In the genomic region with DNA sequence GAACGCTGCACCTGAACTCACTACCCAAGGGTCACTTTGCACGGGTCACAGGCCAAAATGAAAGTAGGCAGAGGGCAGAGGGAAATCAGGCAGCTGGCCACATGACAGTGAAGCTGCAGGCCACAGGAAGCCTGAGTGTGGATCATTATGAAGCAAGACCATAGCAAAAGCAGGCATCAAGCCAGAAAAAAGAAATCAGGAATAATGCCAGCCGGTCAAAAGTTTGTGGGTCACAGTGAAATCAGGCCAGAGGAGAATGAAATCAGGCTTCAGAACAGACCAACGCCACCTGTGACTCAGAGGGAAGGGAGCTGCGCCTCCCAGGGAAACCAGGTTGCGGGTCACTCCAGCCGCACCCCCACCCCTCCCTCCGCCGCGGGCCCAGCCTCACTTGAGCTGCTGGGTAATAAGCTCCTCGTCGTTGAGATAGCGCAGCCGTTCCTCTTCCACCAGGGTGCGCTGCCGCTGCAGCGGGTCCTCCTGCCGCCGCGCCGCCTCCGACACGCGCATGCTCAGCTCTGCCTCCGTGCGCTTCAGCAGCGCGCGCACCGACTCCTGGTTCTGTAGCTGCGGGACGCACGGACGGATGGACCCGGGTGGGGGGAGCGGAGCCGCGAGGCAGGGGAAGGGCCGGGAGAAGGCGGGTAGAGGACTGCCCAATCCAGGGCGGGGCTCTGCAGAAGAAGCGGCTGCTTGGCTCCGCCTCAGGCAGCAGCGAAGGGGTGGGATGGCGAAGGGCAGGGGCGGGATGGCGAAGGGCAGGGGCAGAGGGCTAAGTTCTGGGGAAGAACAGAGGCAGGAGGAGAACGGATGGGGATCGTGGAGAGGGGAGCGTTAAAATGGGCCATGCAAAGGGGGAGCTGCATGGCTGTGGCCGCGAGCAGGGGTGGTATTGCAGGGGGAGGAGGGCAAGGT, we compare ENCODE assay signal across 1 cellular context.
TF ChIP-seq lines count a peak whose summit lies in the region.

No MANE protein-coding gene starts in this region.

TF ChIP-seq in HepG2, 621 proteins besides CTCF, POLR2A, EP300 and RAD21 (continued from another document and continues in another):
- TF ChIP-seq, protein P1, sequence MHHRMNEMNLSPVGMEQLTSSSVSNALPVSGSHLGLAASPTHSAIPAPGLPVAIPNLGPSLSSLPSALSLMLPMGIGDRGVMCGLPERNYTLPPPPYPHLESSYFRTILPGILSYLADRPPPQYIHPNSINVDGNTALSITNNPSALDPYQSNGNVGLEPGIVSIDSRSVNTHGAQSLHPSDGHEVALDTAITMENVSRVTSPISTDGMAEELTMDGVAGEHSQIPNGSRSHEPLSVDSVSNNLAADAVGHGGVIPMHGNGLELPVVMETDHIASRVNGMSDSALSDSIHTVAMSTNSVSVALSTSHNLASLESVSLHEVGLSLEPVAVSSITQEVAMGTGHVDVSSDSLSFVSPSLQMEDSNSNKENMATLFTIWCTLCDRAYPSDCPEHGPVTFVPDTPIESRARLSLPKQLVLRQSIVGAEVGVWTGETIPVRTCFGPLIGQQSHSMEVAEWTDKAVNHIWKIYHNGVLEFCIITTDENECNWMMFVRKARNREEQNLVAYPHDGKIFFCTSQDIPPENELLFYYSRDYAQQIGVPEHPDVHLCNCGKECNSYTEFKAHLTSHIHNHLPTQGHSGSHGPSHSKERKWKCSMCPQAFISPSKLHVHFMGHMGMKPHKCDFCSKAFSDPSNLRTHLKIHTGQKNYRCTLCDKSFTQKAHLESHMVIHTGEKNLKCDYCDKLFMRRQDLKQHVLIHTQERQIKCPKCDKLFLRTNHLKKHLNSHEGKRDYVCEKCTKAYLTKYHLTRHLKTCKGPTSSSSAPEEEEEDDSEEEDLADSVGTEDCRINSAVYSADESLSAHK (CRISPR knock-in tag; IDR thresholded peaks at IDR 0.05; ENCODE audit: borderline replicate concordance), result no peak
- no peak for TF ChIP-seq ZNF367 (CRISPR knock-in tag; IDR thresholded peaks at IDR 0.05; ENCODE audit: borderline replicate concordance)
- TF ChIP-seq DPF2 (CRISPR knock-in tag; IDR thresholded peaks at IDR 0.05; ENCODE audit: borderline replicate concordance, low read depth), result no peak
- TF ChIP-seq FOXO1 (CRISPR knock-in tag; IDR thresholded peaks at IDR 0.05), result peak; percentile 68; the same call in 1 of the 2 replicates
- TF ChIP-seq, protein P2, sequence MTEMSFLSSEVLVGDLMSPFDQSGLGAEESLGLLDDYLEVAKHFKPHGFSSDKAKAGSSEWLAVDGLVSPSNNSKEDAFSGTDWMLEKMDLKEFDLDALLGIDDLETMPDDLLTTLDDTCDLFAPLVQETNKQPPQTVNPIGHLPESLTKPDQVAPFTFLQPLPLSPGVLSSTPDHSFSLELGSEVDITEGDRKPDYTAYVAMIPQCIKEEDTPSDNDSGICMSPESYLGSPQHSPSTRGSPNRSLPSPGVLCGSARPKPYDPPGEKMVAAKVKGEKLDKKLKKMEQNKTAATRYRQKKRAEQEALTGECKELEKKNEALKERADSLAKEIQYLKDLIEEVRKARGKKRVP (CRISPR knock-in tag; IDR thresholded peaks at IDR 0.05), result peak in 1 of 2 experiments; percentile 23; a peak in 1 of 4 replicates
- TF ChIP-seq ZNF737 (CRISPR knock-in tag; IDR thresholded peaks at IDR 0.05; ENCODE audit: borderline replicate concordance), result no peak
- TF ChIP-seq ZNF30 (CRISPR knock-in tag; IDR thresholded peaks at IDR 0.05), result no peak
- TF ChIP-seq NONO (IDR thresholded peaks at IDR 0.05), result no peak
- peak; percentile 87 for TF ChIP-seq NONO (CRISPR knock-in tag; conservative IDR thresholded peaks at IDR 0.05)
- no peak for TF ChIP-seq KDM1A (CRISPR knock-in tag; IDR thresholded peaks at IDR 0.05)
- TF ChIP-seq, protein P3, sequence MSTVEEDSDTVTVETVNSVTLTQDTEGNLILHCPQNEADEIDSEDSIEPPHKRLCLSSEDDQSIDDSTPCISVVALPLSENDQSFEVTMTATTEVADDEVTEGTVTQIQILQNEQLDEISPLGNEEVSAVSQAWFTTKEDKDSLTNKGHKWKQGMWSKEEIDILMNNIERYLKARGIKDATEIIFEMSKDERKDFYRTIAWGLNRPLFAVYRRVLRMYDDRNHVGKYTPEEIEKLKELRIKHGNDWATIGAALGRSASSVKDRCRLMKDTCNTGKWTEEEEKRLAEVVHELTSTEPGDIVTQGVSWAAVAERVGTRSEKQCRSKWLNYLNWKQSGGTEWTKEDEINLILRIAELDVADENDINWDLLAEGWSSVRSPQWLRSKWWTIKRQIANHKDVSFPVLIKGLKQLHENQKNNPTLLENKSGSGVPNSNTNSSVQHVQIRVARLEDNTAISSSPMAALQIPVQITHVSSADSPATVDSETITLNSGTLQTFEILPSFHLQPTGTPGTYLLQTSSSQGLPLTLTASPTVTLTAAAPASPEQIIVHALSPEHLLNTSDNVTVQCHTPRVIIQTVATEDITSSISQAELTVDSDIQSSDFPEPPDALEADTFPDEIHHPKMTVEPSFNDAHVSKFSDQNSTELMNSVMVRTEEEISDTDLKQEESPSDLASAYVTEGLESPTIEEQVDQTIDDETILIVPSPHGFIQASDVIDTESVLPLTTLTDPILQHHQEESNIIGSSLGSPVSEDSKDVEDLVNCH (CRISPR knock-in tag; IDR thresholded peaks at IDR 0.05), result no peak
- TF ChIP-seq, protein P4, sequence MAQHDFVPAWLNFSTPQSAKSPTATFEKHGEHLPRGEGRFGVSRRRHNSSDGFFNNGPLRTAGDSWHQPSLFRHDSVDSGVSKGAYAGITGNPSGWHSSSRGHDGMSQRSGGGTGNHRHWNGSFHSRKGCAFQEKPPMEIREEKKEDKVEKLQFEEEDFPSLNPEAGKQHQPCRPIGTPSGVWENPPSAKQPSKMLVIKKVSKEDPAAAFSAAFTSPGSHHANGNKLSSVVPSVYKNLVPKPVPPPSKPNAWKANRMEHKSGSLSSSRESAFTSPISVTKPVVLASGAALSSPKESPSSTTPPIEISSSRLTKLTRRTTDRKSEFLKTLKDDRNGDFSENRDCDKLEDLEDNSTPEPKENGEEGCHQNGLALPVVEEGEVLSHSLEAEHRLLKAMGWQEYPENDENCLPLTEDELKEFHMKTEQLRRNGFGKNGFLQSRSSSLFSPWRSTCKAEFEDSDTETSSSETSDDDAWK (CRISPR knock-in tag; IDR thresholded peaks at IDR 0.05), result no peak
- TF ChIP-seq MTA1 (CRISPR knock-in tag; IDR thresholded peaks at IDR 0.05; ENCODE audit: borderline replicate concordance), result peak; percentile 65; the same call in 1 of the 2 replicates
- TF ChIP-seq ZNF224 (CRISPR knock-in tag; IDR thresholded peaks at IDR 0.05), result no peak
- TF ChIP-seq, protein P5, sequence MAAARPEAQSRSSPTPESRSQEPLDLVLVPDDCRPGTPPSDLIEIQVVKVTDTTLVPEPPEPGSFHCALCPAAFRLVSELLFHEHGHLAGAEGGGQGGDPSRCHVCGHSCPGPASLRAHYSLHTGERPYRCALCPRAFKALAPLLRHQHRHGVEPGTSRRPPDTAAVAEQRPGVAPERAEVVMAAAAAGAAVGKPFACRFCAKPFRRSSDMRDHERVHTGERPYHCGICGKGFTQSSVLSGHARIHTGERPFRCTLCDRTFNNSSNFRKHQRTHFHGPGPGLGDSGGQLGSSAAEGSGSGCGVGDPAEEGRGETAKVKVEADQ (CRISPR knock-in tag; IDR thresholded peaks at IDR 0.05; ENCODE audit: borderline replicate concordance), result peak; percentile 61; the same call in 1 of the 2 replicates
- TF ChIP-seq, protein P6, sequence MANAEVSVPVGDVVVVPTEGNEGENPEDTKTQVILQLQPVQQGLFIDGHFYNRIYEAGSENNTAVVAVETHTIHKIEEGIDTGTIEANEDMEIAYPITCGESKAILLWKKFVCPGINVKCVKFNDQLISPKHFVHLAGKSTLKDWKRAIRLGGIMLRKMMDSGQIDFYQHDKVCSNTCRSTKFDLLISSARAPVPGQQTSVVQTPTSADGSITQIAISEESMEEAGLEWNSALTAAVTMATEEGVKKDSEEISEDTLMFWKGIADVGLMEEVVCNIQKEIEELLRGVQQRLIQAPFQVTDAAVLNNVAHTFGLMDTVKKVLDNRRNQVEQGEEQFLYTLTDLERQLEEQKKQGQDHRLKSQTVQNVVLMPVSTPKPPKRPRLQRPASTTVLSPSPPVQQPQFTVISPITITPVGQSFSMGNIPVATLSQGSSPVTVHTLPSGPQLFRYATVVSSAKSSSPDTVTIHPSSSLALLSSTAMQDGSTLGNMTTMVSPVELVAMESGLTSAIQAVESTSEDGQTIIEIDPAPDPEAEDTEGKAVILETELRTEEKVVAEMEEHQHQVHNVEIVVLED (CRISPR knock-in tag; IDR thresholded peaks at IDR 0.05; ENCODE audit: borderline replicate concordance), result peak; percentile 66; the same call in 1 of the 2 replicates
- no peak for TF ChIP-seq NPAS2 (CRISPR knock-in tag; IDR thresholded peaks at IDR 0.05; ENCODE audit: borderline replicate concordance)
- TF ChIP-seq, protein P7, sequence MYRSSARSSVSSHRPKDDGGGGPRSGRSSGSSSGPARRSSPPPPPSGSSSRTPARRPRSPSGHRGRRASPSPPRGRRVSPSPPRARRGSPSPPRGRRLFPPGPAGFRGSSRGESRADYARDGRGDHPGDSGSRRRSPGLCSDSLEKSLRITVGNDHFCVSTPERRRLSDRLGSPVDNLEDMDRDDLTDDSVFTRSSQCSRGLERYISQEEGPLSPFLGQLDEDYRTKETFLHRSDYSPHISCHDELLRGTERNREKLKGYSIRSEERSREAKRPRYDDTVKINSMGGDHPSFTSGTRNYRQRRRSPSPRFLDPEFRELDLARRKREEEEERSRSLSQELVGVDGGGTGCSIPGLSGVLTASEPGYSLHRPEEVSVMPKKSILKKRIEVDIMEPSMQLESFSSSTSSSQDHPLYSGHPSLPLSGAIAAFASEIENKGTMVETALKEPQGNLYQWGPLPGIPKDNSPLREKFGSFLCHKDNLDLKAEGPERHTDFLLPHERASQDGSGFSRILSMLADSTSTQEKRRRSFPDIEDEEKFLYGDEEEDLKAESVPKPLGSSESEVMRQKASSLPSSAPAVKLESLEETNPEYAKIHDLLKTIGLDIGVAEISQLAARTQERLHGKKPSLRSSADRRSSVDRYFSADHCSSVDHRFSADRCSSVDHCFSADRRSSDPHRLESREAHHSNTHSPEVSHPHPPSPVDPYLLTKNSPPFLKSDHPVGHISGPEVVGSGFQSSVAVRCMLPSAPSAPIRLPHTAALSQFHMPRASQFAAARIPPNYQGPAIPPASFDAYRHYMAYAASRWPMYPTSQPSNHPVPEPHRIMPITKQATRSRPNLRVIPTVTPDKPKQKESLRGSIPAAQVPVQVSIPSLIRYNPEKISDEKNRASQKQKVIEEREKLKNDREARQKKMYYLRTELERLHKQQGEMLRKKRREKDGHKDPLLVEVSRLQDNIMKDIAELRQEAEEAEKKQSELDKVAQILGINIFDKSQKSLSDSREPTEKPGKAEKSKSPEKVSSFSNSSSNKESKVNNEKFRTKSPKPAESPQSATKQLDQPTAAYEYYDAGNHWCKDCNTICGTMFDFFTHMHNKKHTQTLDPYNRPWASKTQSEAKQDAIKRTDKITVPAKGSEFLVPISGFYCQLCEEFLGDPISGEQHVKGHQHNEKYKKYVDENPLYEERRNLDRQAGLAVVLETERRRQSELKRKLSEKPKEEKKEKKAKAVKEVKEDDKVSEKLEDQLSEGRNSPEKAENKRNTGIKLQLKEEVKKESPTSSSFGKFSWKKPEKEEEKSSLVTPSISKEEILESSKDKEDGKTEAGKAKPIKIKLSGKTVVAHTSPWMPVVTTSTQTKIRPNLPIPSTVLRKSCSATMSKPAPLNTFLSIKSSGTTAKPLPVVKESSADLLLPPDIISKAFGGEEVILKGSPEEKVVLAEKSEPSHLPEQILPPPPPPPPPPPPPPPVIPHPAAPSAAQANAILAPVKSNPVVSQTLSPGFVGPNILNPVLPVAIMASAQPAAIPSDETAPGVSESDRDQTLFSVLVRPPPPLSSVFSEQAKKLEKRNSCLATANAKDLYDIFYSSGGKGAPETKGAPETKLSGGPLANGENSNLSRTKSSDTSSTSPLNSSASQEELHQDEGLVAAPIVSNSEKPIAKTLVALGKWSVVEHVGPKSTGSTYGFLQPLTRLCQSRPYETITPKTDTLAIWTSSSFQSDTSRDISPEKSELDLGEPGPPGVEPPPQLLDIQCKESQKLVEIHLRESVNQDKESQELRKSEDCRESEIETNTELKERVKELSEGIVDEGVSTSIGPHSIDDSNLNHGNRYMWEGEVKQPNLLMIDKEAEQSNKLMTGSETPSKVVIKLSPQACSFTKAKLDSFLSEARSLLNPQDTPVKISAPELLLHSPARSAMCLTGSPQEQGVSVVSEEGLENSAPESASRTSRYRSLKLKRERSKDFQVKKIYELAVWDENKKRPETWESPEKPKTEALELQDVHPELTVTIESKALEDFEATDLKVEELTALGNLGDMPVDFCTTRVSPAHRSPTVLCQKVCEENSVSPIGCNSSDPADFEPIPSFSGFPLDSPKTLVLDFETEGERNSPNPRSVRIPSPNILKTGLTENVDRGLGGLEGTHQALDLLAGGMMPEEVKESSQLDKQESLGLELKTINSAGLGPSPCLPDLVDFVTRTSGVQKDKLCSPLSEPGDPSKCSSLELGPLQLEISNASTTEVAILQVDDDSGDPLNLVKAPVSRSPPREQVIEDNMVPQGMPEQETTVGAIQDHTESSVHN (CRISPR knock-in tag; IDR thresholded peaks at IDR 0.05), result no peak
- TF ChIP-seq, protein P8, sequence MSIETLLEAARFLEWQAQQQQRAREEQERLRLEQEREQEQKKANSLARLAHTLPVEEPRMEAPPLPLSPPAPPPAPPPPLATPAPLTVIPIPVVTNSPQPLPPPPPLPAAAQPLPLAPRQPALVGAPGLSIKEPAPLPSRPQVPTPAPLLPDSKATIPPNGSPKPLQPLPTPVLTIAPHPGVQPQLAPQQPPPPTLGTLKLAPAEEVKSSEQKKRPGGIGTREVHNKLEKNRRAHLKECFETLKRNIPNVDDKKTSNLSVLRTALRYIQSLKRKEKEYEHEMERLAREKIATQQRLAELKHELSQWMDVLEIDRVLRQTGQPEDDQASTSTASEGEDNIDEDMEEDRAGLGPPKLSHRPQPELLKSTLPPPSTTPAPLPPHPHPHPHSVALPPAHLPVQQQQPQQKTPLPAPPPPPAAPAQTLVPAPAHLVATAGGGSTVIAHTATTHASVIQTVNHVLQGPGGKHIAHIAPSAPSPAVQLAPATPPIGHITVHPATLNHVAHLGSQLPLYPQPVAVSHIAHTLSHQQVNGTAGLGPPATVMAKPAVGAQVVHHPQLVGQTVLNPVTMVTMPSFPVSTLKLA (IDR thresholded peaks at IDR 0.05), result no peak
- TF ChIP-seq RCOR2 (CRISPR knock-in tag; IDR thresholded peaks at IDR 0.05), result no peak
- TF ChIP-seq NR2F6 (IDR thresholded peaks at IDR 0.05), result no peak
- peak; percentile 53; the same call in 1 of the 2 replicates for TF ChIP-seq NR2F6 (CRISPR knock-in tag; IDR thresholded peaks at IDR 0.05)
- peak; percentile 66 for TF ChIP-seq TEAD3 (CRISPR knock-in tag; optimal IDR thresholded peaks at IDR 0.05; ENCODE audit: borderline replicate concordance)
- TF ChIP-seq, protein P9, sequence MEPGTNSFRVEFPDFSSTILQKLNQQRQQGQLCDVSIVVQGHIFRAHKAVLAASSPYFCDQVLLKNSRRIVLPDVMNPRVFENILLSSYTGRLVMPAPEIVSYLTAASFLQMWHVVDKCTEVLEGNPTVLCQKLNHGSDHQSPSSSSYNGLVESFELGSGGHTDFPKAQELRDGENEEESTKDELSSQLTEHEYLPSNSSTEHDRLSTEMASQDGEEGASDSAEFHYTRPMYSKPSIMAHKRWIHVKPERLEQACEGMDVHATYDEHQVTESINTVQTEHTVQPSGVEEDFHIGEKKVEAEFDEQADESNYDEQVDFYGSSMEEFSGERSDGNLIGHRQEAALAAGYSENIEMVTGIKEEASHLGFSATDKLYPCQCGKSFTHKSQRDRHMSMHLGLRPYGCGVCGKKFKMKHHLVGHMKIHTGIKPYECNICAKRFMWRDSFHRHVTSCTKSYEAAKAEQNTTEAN (CRISPR knock-in tag; conservative IDR thresholded peaks at IDR 0.05), result no peak
- no peak for TF ChIP-seq LCORL (IDR thresholded peaks at IDR 0.05)
- peak; percentile 91 for TF ChIP-seq LCORL (CRISPR knock-in tag; IDR thresholded peaks at IDR 0.05)
- TF ChIP-seq ZNF34 (CRISPR knock-in tag; IDR thresholded peaks at IDR 0.05; ENCODE audit: borderline replicate concordance), result 0 out of 2 replicates have a peak, but pooled peaks have one; percentile 63
- no peak for TF ChIP-seq SOX13 (IDR thresholded peaks at IDR 0.05)
- TF ChIP-seq SOX13 (CRISPR knock-in tag; conservative IDR thresholded peaks at IDR 0.05 in 1 of 2, IDR thresholded peaks at IDR 0.05 in 1 of 2), result peak in 1 of 2 experiments; percentile 8; a peak in 1 of 4 replicates
- no peak for TF ChIP-seq PAX8 (CRISPR knock-in tag; IDR thresholded peaks at IDR 0.05; ENCODE audit: borderline replicate concordance)
- peak; percentile 64; the same call in 1 of the 2 replicates for TF ChIP-seq SMC3 (IDR thresholded peaks at IDR 0.05; ENCODE audit: low read length)
